Comparison of ENCODE assay signal across 8 cellular contexts in genomic region chr1:149848340-149848771, GRCh38. TPM values are rescaled to one million over a fixed set of nuclear protein-coding genes. Genes with fewer than 3 reads are reported as not detected.
DNase-seq lines count a peak whose midpoint lies in the region; TF ChIP-seq lines count a peak whose summit lies in the region.
"Had no signal": no experiment of that assay in that cellular context is flagged by ENCODE, and none has a peak within 500 bp of the region (broad histone marks: within the 10 kb centered on the region; RNA-seq: fewer than 3 reads in every experiment).

No MANE protein-coding gene starts in this region.

- DNase-seq in GM12865 (ENCODE audit: low read depth) (no peak), osteoblast (ENCODE audit: insufficient read length, low spot score, missing footprints) (no peak), NCI-H1092 (lab: John Stamatoyannopoulos, UW) (no peak), activated gamma-delta T cell (lab: John Stamatoyannopoulos, UW) (no peak), NCI-H510A (lab: John Stamatoyannopoulos, UW) (no peak)
- DNase-seq: anterior cingulate cortex had no signal

- H3K9me3 ChIP-seq in OCI-LY1 (ENCODE audit: low read length) (no peaks in the 10 kb centered on the region), duodenal mucosa (ENCODE audit: control insufficient read depth in 1 of 2, low read length in 2 of 2) (no peaks in the 10 kb centered on the region), osteoblast (ENCODE audit: low read depth, low read length) (no peaks in the 10 kb centered on the region)

- H3K4me3 ChIP-seq in GM12865 (ENCODE audit: low read depth, low read length) (peak overlapping the region; percentile 93), OCI-LY1 (ENCODE audit: low read depth, low read length, poor library complexity, severe bottlenecking) (peak overlapping the region; percentile 87), duodenal mucosa (ENCODE audit: low read depth in 1 of 2, low read length in 2 of 2) (peak overlapping the region; percentile 50 to 86), osteoblast (ENCODE audit: insufficient read depth, low read length) (peak overlapping the region; percentile 68)

- H3F3A ChIP-seq in OCI-LY1 (ENCODE audit: insufficient read depth, low read length): no peaks in the 10 kb centered on the region

- H3K4me1 ChIP-seq in OCI-LY1 (ENCODE audit: insufficient read depth, low read length, severe bottlenecking) (peaks cover 51% of the 10 kb centered on the region), duodenal mucosa (ENCODE audit: control insufficient read depth in 1 of 2, insufficient read depth in 2 of 2, low read length in 2 of 2) (peaks cover 42 to 53% of the 10 kb centered on the region in 2 donors), osteoblast (ENCODE audit: insufficient read depth, low read length) (peaks cover 31% of the 10 kb centered on the region)

- H3K27me3 ChIP-seq in OCI-LY1 (ENCODE audit: insufficient read depth, low read length): no peaks in the 10 kb centered on the region
- H3K27me3 ChIP-seq in duodenal mucosa (ENCODE audit: control insufficient read depth in 1 of 2, insufficient read depth in 2 of 2, low read length in 2 of 2): no peaks in the 10 kb centered on the region
- no peaks in the 10 kb centered on the region for H3K27me3 ChIP-seq in osteoblast (ENCODE audit: insufficient read depth, low read length)

- H3K9ac ChIP-seq in OCI-LY1 (ENCODE audit: low read length): peak overlapping the region; percentile 98
- H3K9ac ChIP-seq in duodenal mucosa (ENCODE audit: low read depth in 1 of 2, low read length in 2 of 2): peak overlapping the region in 1 of 2 donors; percentile 76

- H4K20me1 ChIP-seq in OCI-LY1 (ENCODE audit: insufficient read depth, low read length) (no peaks in the 10 kb centered on the region), osteoblast (ENCODE audit: insufficient read depth, low read length) (peaks cover 24% of the 10 kb centered on the region)

- H3K9me2 ChIP-seq in OCI-LY1 (ENCODE audit: low read depth, low read length): no peaks in the 10 kb centered on the region

- H2AFZ ChIP-seq in OCI-LY1 (ENCODE audit: low read length) (no peak overlapping the region), osteoblast (ENCODE audit: low read length) (no peak overlapping the region)

- H3K36me3 ChIP-seq in OCI-LY1 (ENCODE audit: insufficient read depth, low read length) (peaks cover 17% of the 10 kb centered on the region; the same call in 1 of the 2 replicates), duodenal mucosa (ENCODE audit: control insufficient read depth in 1 of 2, insufficient read depth in 2 of 2, low read length in 2 of 2) (peaks cover 0 to 6% of the 10 kb centered on the region in 2 donors), osteoblast (ENCODE audit: insufficient read depth, low read length) (no peaks in the 10 kb centered on the region)

- H3K4me2 ChIP-seq in OCI-LY1 (ENCODE audit: low read length) (peak overlapping the region; percentile 87), osteoblast (ENCODE audit: insufficient read depth, low read length) (peak overlapping the region; percentile 88)

- H3K27ac ChIP-seq in OCI-LY1 (ENCODE audit: low read depth, low read length, poor library complexity, severe bottlenecking) (peak overlapping the region; percentile 95), duodenal mucosa (ENCODE audit: low read depth, low read length) (no peak overlapping the region), osteoblast (ENCODE audit: low read depth, low read length) (no peak overlapping the region)

- no peak for TF ChIP-seq CTCF in GM12865 (IDR thresholded peaks at IDR 0.05; ENCODE audit: insufficient read depth, low read depth, low read length, missing control alignments)
- TF ChIP-seq CTCF in OCI-LY1 (IDR thresholded peaks at IDR 0.05; ENCODE audit: low read length): no peak
- no peak for TF ChIP-seq CTCF in osteoblast (IDR thresholded peaks at IDR 0.05; ENCODE audit: extremely low read depth, low read depth, low read length)

- H3K79me2 ChIP-seq in OCI-LY1 (ENCODE audit: insufficient read depth, low read length): peaks cover 63% of the 10 kb centered on the region
- H3K79me2 ChIP-seq in osteoblast (ENCODE audit: insufficient read depth, low read length): peaks cover 64% of the 10 kb centered on the region

RNA-seq across cellular contexts. Expression of gene BOLA1, which starts 51.0 kb away (rescaled TPM):
- 6.9 and 7.7 TPM in 2 replicates for total RNA-seq in osteoblast
